In genomic region chr7:158601090-158601489, GRCh38 we compare ENCODE assay signal across 25 cellular contexts. TPM values are rescaled to one million over a fixed set of nuclear protein-coding genes. Genes with fewer than 3 reads are reported as not detected.
"Had no signal": no experiment of that assay in that cellular context is flagged by ENCODE, and none has a peak within 500 bp of the region (broad histone marks: within the 10 kb centered on the region; RNA-seq: fewer than 3 reads in every experiment).

No MANE protein-coding gene starts in this region.

- H3K4me1 ChIP-seq: ascending aorta, breast epithelium, colonic mucosa had no signal

- H3K27me3 ChIP-seq: ascending aorta, breast epithelium, cardiac muscle cell, colonic mucosa had no signal

- H3K27ac ChIP-seq: ascending aorta, breast epithelium, cardiac muscle cell, colonic mucosa had no signal

- ATAC-seq: activated CD4-positive, alpha-beta T cell treated with anti-CD3 and anti-CD28 coated beads for 36 hours; activated CD8-positive, alpha-beta memory T cell treated with anti-CD3 and anti-CD28 coated beads, Interleukin-2, amount 10 ng/mL, durations not matched to agents 7 days and 5 days; activated CD8-positive, alpha-beta T cell treated with anti-CD3 and anti-CD28 coated beads, Interleukin-2, amount 10 ng/mL, durations not matched to agents 7 days and 5 days; esophagus mucosa; T-cell had no signal

- FAIRE-seq: endometrium, frontal cortex had no signal

- H3K4me3 ChIP-seq: ascending aorta, breast epithelium, cardiac muscle cell, colonic mucosa had no signal

- H3K9me3 ChIP-seq: ascending aorta, breast epithelium, colonic mucosa had no signal

- H3K36me3 ChIP-seq: ascending aorta, breast epithelium, cardiac muscle cell, colonic mucosa had no signal

- DNase-seq: activated CD4-positive, alpha-beta memory T cell treated with anti-CD3 and anti-CD28 coated beads for 36 hours; activated CD4-positive, alpha-beta T cell treated with anti-CD3 and anti-CD28 coated beads for 36 hours; activated CD4-positive, alpha-beta T cell treated with anti-CD3 and anti-CD28 coated beads, Interleukin-2, amount 10 ng/mL, durations not matched to agents 24 days and 14 days; activated CD4-positive, CD25-positive, alpha-beta regulatory T cell; activated CD4-positive, CD25-positive, alpha-beta regulatory T cell treated with anti-CD3 and anti-CD28 coated beads, Interleukin-2, amount 50 U/mL, for 72 hours; activated CD8-positive, alpha-beta memory T cell treated with anti-CD3 and anti-CD28 coated beads, Interleukin-2, amount 10 ng/mL, durations not matched to agents 7 days and 5 days; activated CD8-positive, alpha-beta memory T cell treated with anti-CD3 and anti-CD28 coated beads, Interleukin-2, amount 50 U/mL, for 4 hours; activated CD8-positive, alpha-beta T cell treated with anti-CD3 and anti-CD28 coated beads, Interleukin-2, amount 10 ng/mL, durations not matched to agents 7 days and 5 days; activated effector memory CD4-positive, alpha-beta T cell treated with anti-CD3 and anti-CD28 coated beads, Interleukin-2, amount 50 U/mL, for 16 hours; activated naive CD4-positive, alpha-beta T cell treated with anti-CD3 and anti-CD28 coated beads for 36 hours; activated naive CD8-positive, alpha-beta T cell treated with anti-CD3 and anti-CD28 coated beads for 36 hours; activated T-cell treated with anti-CD3 and anti-CD28 coated beads, Interleukin-2, amount 50 U/mL, for 1 hour; central memory CD4-positive, alpha-beta T cell; cerebellar nuclear complex; colonic mucosa; effector CD8-positive, alpha-beta T cell; foreskin fibroblast; head of caudate nucleus; T-cell had no signal

RNA-seq across cellular contexts. Expression of gene PTPRN2, which starts 13.5 kb away (rescaled TPM):
- total RNA-seq: cardiac muscle cell had no signal
